21 cellular contexts compared by ENCODE assay signal in the genomic region with DNA sequence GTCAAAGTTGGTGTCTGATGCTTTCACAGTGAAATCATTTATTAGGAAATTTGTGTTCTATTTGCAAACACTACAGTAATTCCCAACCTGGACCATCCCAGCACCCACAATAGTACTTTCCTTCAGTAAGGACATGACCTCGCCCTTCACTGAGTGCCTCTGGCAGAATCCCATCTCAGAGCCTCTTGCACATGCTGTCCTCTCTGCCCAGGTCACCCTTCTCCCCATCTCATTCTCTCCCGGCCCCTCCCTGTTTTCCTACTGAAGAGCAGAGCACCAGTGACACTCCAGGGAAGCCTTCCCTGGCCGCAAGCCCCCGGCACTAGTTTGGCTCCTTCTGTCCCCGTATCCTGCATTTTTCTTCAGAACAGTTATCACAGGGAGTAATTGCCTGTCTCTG.
DNase-seq lines count a peak whose midpoint lies in the region; ATAC-seq, FAIRE-seq and TF ChIP-seq lines count a peak whose summit lies in the region.
"Had no signal": no experiment of that assay in that cellular context is flagged by ENCODE, and none has a peak within 500 bp of the region (broad histone marks: within the 10 kb centered on the region; RNA-seq: fewer than 3 reads in every experiment).

No MANE protein-coding gene starts in this region.

- H3K9me3 ChIP-seq in astrocyte (ENCODE audit: insufficient read depth, low read depth, low read length) = no peaks in the 10 kb centered on the region

- H4K20me1 ChIP-seq in astrocyte (ENCODE audit: insufficient read depth, low read length) = peaks cover 4% of the 10 kb centered on the region

- no peak for TF ChIP-seq POLR2A in GM12892 (IDR thresholded peaks at IDR 0.05; ENCODE audit: low read depth, low read length)

- no peak overlapping the region for H2AFZ ChIP-seq in astrocyte (ENCODE audit: low read depth, low read length)

- no peak overlapping the region for H3K4me2 ChIP-seq in astrocyte (ENCODE audit: low read length)

- ATAC-seq in left ventricle myocardium superior = peak; percentile 95
- ATAC-seq: activated naive CD8-positive, alpha-beta T cell treated with anti-CD3 and anti-CD28 coated beads, Interleukin-2, amount 50 U/mL, for 24 hours; stimulated activated effector memory CD8-positive, alpha-beta T cell treated with anti-CD3 and anti-CD28 coated beads, Interleukin-12 subunit alpha, Interleukin-12 subunit beta, amount 100 ng/mL, for 72 hours; T-helper 17 cell had no signal

- no peaks in the 10 kb centered on the region for H3K27me3 ChIP-seq in astrocyte (ENCODE audit: insufficient read depth, low read length)

- H3K36me3 ChIP-seq in astrocyte (ENCODE audit: insufficient read depth, low read length) = peaks cover 6% of the 10 kb centered on the region

- H3K4me1 ChIP-seq in astrocyte (ENCODE audit: insufficient read depth, low read length) = peaks cover 14% of the 10 kb centered on the region

- H3K9ac ChIP-seq in astrocyte (ENCODE audit: low read length) = no peak overlapping the region

- no peaks in the 10 kb centered on the region for H3K9me3 Mint-ChIP-seq in astrocyte (ENCODE audit: unreplicated experiment)
- H3K9me3 Mint-ChIP-seq: activated naive CD8-positive, alpha-beta T cell treated with anti-CD3 and anti-CD28 coated beads, Interleukin-2, amount 50 U/mL, for 24 hours; nephron; stimulated activated effector memory CD8-positive, alpha-beta T cell treated with anti-CD3 and anti-CD28 coated beads, Interleukin-12 subunit alpha, Interleukin-12 subunit beta, amount 100 ng/mL, for 72 hours had no signal

- no peak for TF ChIP-seq CTCF in AG10803 (conservative IDR thresholded peaks at IDR 0.05; ENCODE audit: low read length)
- TF ChIP-seq CTCF in astrocyte (IDR thresholded peaks at IDR 0.05; ENCODE audit: insufficient read depth, low read depth, low read length) = no peak

- no peak overlapping the region for H3K4me3 ChIP-seq in AG10803 (ENCODE audit: low read length)
- H3K4me3 ChIP-seq in astrocyte (ENCODE audit: insufficient read depth, low read depth, low read length) = no peak overlapping the region

- no peak overlapping the region for H3K27ac ChIP-seq in astrocyte (ENCODE audit: low read depth, low read length)
- H3K27ac ChIP-seq: C4-2B, WERI-Rb-1 had no signal

- H3K4me1 Mint-ChIP-seq in astrocyte (ENCODE audit: low read depth, unreplicated experiment) = peaks cover 27% of the 10 kb centered on the region
- H3K4me1 Mint-ChIP-seq: activated naive CD8-positive, alpha-beta T cell treated with anti-CD3 and anti-CD28 coated beads, Interleukin-2, amount 50 U/mL, for 24 hours had no signal

- FAIRE-seq in astrocyte (lab: Jason Lieb, UNC) (no peak), GM12892 (lab: Jason Lieb, UNC) (no peak)
- FAIRE-seq: A204.1 had no signal

- DNase-seq in AG10803 (ENCODE audit: low read depth) (peak; percentile 43), astrocyte (ENCODE audit: low read depth) (no peak), left ventricle myocardium superior (peak; percentile 63), myocyte (ENCODE audit: low read depth) (peak; percentile 39), DMS53 treated with DMSO at 0.1 percent for 48 hours (lab: John Stamatoyannopoulos, UW; ENCODE audit: unreplicated experiment) (no peak), GM12892 (ENCODE audit: insufficient read length) (no peak), Ammon's horn (ENCODE audit: low spot score) (no peak), NCI-H1694 treated with DMSO at 0.1 percent for 48 hours (lab: John Stamatoyannopoulos, UW) (no peak)
- DNase-seq: activated CD8-positive, alpha-beta memory T cell treated with anti-CD3 and anti-CD28 coated beads for 24 hours; activated naive CD8-positive, alpha-beta T cell treated with anti-CD3 and anti-CD28 coated beads, Interleukin-2, amount 50 U/mL, for 24 hours; effector memory CD4-positive, alpha-beta T cell; NCI-H1930; NCI-H510A treated with DMSO at 0.1 percent for 48 hours; SHP77; T-helper 17 cell; trophoblast cell; WERI-Rb-1 had no signal

- peak overlapping the region; percentile 62 for H3K27ac Mint-ChIP-seq in astrocyte (ENCODE audit: unreplicated experiment)
- H3K27ac Mint-ChIP-seq: activated naive CD8-positive, alpha-beta T cell treated with anti-CD3 and anti-CD28 coated beads, Interleukin-2, amount 50 U/mL, for 24 hours; stimulated activated effector memory CD8-positive, alpha-beta T cell treated with anti-CD3 and anti-CD28 coated beads, Interleukin-12 subunit alpha, Interleukin-12 subunit beta, amount 100 ng/mL, for 72 hours; T-helper 17 cell had no signal

- H3K4me3 Mint-ChIP-seq in astrocyte (ENCODE audit: unreplicated experiment) = no peak overlapping the region
- H3K4me3 Mint-ChIP-seq: activated naive CD8-positive, alpha-beta T cell treated with anti-CD3 and anti-CD28 coated beads, Interleukin-2, amount 50 U/mL, for 24 hours; nephron; stimulated activated effector memory CD8-positive, alpha-beta T cell treated with anti-CD3 and anti-CD28 coated beads, Interleukin-12 subunit alpha, Interleukin-12 subunit beta, amount 100 ng/mL, for 72 hours; T-helper 17 cell had no signal

- no peaks in the 10 kb centered on the region for H3K79me2 ChIP-seq in astrocyte (ENCODE audit: insufficient read depth, low read length)

- no peaks in the 10 kb centered on the region for H3K27me3 Mint-ChIP-seq in astrocyte (ENCODE audit: low read depth, unreplicated experiment)
- H3K27me3 Mint-ChIP-seq: activated naive CD8-positive, alpha-beta T cell treated with anti-CD3 and anti-CD28 coated beads, Interleukin-2, amount 50 U/mL, for 24 hours; T-helper 17 cell had no signal

- intact Hi-C loops in left ventricle myocardium superior (cut with micrococcal nuclease) = no loop called here

- H3K36me3 Mint-ChIP-seq in astrocyte (ENCODE audit: low read depth, unreplicated experiment) = no peaks in the 10 kb centered on the region

Comparison
In these comparisons a context has a peak if more than half of its experiments do, and no peak if none do; other contexts are left out.
1. DNase-seq: peak in AG10803 (single experiment), left ventricle myocardium superior (single experiment) and myocyte (single experiment); none in astrocyte (single experiment), DMS53 treated with DMSO at 0.1 percent for 48 hours (single experiment), GM12892 (single experiment), Ammon's horn (single experiment) and NCI-H1694 treated with DMSO at 0.1 percent for 48 hours (single experiment).